ENCODE assay signal across 23 cellular contexts in the genomic region with DNA sequence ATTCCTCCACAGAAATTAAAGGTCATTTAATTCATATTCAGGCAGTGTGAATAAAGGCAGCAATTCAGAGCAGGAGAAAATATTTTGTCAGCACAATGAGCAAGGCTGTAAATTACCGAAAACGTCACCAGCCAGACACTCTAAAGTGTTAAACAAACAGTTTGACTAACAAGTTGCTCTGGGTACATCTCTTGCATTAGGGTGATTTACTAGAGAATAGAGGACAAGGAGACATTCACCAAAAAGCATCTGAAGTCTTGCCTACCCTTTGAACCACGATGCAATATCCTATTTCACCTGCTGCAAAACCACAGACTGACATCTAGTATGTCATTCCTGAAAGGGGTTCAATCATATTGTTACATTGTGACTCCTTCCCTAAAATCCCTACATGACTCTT. TPM values are rescaled to one million over a fixed set of nuclear protein-coding genes. Genes with fewer than 3 reads are reported as not detected.
DNase-seq lines count a peak whose midpoint lies in the region; ATAC-seq and TF ChIP-seq lines count a peak whose summit lies in the region.
"Had no signal": no experiment of that assay in that cellular context is flagged by ENCODE, and none has a peak within 500 bp of the region (broad histone marks: within the 10 kb centered on the region; RNA-seq: fewer than 3 reads in every experiment).

No MANE protein-coding gene starts in this region.

- no peak overlapping the region for H3K4me3 ChIP-seq in HEK293 (ENCODE audit: low read depth, low read length)
- H3K4me3 ChIP-seq: MG63, SJCRH30 had no signal

- POLR2A ChIA-PET in HEK293 (lab: Yijun Ruan, JAX) = no interaction called here

- DNase-seq in A172 (ENCODE audit: low spot score) (peak; percentile 6), NCI-H2107 (lab: John Stamatoyannopoulos, UW) (peak; percentile 48), SHP77 (lab: John Stamatoyannopoulos, UW) (peak; percentile 32 to 35)
- DNase-seq: Caco-2; DMS79 treated with DMSO at 0.1 percent for 48 hours; HFFc6; IMR-90; Karpas-422; MG63; NCI-H2171 treated with DMSO at 0.1 percent for 48 hours; NCI-H524; NK-92 treated with Interleukin-12 subunit alpha and Interleukin-12 subunit beta, amount 100 ng/mL, for 24 hours; RPMI8226; SJCRH30; T-helper 2 cell had no signal

- H3K27ac ChIP-seq in HEK293 (ENCODE audit: extremely low read depth, low read depth, low read length) = no peak overlapping the region
- H3K27ac ChIP-seq: SJCRH30 had no signal

- H3K9me3 ChIP-seq in HEK293 (ENCODE audit: control insufficient read depth, insufficient read depth, low read depth, low read length) = no peaks in the 10 kb centered on the region
- H3K9me3 ChIP-seq: MG63, SJCRH30 had no signal

- TF ChIP-seq CTCF in HEK293 (tag by site-specific recombination; IDR thresholded peaks at IDR 0.05) = no peak

- H3K36me3 ChIP-seq in HEK293 (ENCODE audit: control insufficient read depth in 2 of 2, insufficient read depth in 1 of 2, low read length in 2 of 2) = no peaks in the 10 kb centered on the region
- H3K36me3 ChIP-seq: MG63, SJCRH30 had no signal

- CTCF ChIA-PET in HEK293 (lab: Yijun Ruan, JAX) = no interaction called here

- H3K4me1 ChIP-seq in HEK293 (ENCODE audit: control insufficient read depth, insufficient read depth, low read length) = 0 out of 2 replicates have a peak, but pooled peaks cover 3% of the 10 kb centered on the region
- H3K4me1 ChIP-seq: Caco-2 had no signal

- ATAC-seq in HG03045 (IDR thresholded peaks at IDR 0.05; ENCODE audit: unreplicated experiment) (no peak), GM21576 (IDR thresholded peaks at IDR 0.05; ENCODE audit: unreplicated experiment) (no peak), HG03460 (IDR thresholded peaks at IDR 0.05; ENCODE audit: unreplicated experiment) (no peak), SK-N-SH treated with all-trans-retinoic acid at 6 μM for 48 hours (no peak)

TF ChIP-seq in HEK293, 187 proteins besides CTCF, POLR2A, EP300 and RAD21:
- peak; percentile 30; the same call in 1 of the 2 replicates for TF ChIP-seq FEZF1 (tag by site-specific recombination; IDR thresholded peaks at IDR 0.05)
- 0 out of 2 replicates have a peak, but pooled peaks have one; percentile 43 for TF ChIP-seq SP7 (tag by site-specific recombination; IDR thresholded peaks at IDR 0.05)
- no peak for TF ChIP-seq ZNF366 (tag by site-specific recombination; conservative IDR thresholded peaks at IDR 0.05)
- TF ChIP-seq ZBTB21 (tag by site-specific recombination; IDR thresholded peaks at IDR 0.05) = no peak
- TF ChIP-seq ZEB2 (tag by site-specific recombination; IDR thresholded peaks at IDR 0.05) = 0 out of 2 replicates have a peak, but pooled peaks have one; percentile 24
- TF ChIP-seq ZNF184 (tag by site-specific recombination; IDR thresholded peaks at IDR 0.05) = no peak; the same call in 1 of the 2 replicates
- no peak for TF ChIP-seq ZNF10 (tag by site-specific recombination; IDR thresholded peaks at IDR 0.05)
- TF ChIP-seq ZNF776 (tag by site-specific recombination; IDR thresholded peaks at IDR 0.05; ENCODE audit: borderline replicate concordance) = no peak
- no peak for TF ChIP-seq GLI2 (tag by site-specific recombination; IDR thresholded peaks at IDR 0.05; ENCODE audit: borderline replicate concordance, low read depth)
- TF ChIP-seq ZNF274 (IDR thresholded peaks at IDR 0.05; ENCODE audit: low read length) = no peak
- no peak for TF ChIP-seq ZNF274 (tag by site-specific recombination; IDR thresholded peaks at IDR 0.05; ENCODE audit: borderline replicate concordance)
- no peak for TF ChIP-seq ZNF2 (tag by site-specific recombination; IDR thresholded peaks at IDR 0.05)
- TF ChIP-seq SCRT1 (tag by site-specific recombination; IDR thresholded peaks at IDR 0.05; ENCODE audit: borderline replicate concordance) = no peak
- TF ChIP-seq SCRT2 (tag by site-specific recombination; IDR thresholded peaks at IDR 0.05) = peak; percentile 64
- no peak for TF ChIP-seq ZNF239 (tag by site-specific recombination; IDR thresholded peaks at IDR 0.05)
- TF ChIP-seq ZBTB26 (tag by site-specific recombination; optimal IDR thresholded peaks at IDR 0.05) = no peak
- 0 out of 2 replicates have a peak, but pooled peaks have one; percentile 35 for TF ChIP-seq ZNF629 (tag by site-specific recombination; IDR thresholded peaks at IDR 0.05)

TF ChIP-seq in SK-N-SH treated with all-trans-retinoic acid at 6 μM for 48 hours, 23 proteins besides CTCF, POLR2A, EP300 and RAD21:
- TF ChIP-seq PPARA (CRISPR knock-in tag; IDR thresholded peaks at IDR 0.05; ENCODE audit: borderline replicate concordance) (no peak), GLIS3 (CRISPR knock-in tag; IDR thresholded peaks at IDR 0.05) (no peak), ZFP30 (CRISPR knock-in tag; IDR thresholded peaks at IDR 0.05) (no peak), ZNF70 (CRISPR knock-in tag; IDR thresholded peaks at IDR 0.05) (no peak), BACH2 (CRISPR knock-in tag; IDR thresholded peaks at IDR 0.05; ENCODE audit: borderline replicate concordance) (no peak)
- TF ChIP-seq, protein P1, sequence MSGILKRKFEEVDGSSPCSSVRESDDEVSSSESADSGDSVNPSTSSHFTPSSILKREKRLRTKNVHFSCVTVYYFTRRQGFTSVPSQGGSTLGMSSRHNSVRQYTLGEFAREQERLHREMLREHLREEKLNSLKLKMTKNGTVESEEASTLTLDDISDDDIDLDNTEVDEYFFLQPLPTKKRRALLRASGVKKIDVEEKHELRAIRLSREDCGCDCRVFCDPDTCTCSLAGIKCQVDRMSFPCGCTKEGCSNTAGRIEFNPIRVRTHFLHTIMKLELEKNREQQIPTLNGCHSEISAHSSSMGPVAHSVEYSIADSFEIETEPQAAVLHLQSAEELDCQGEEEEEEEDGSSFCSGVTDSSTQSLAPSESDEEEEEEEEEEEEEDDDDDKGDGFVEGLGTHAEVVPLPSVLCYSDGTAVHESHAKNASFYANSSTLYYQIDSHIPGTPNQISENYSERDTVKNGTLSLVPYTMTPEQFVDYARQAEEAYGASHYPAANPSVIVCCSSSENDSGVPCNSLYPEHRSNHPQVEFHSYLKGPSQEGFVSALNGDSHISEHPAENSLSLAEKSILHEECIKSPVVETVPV (CRISPR knock-in tag; IDR thresholded peaks at IDR 0.05) = no peak

RNA-seq across cellular contexts. Expression of gene GPHB5, which starts 27.1 kb away (rescaled TPM):
- not detected in 2 replicates for total RNA-seq in A172 (2014; rRNA removed; shearing (Covaris generic))
- total RNA-seq: Caco-2, G401, H1, HFFc6, HT1080, IMR-90, SJCRH30 had no signal
